26 cellular contexts compared by ENCODE assay signal in genomic region chr3:976021-976420, GRCh38.
"Had no signal": no experiment of that assay in that cellular context is flagged by ENCODE, and none has a peak within 500 bp of the region (broad histone marks: within the 10 kb centered on the region; RNA-seq: fewer than 3 reads in every experiment).

No MANE protein-coding gene starts in this region.

- H3K27ac ChIP-seq: colonic mucosa, gastroesophageal sphincter, parathyroid adenoma, psoas muscle, spleen, testis, tibial nerve, upper lobe of right lung, vagina had no signal

- H3K27me3 ChIP-seq: colonic mucosa, gastroesophageal sphincter, spleen, testis, tibial nerve, upper lobe of right lung, vagina had no signal

- H3K4me1 ChIP-seq: colonic mucosa, gastroesophageal sphincter, parathyroid adenoma, psoas muscle, spleen, testis, tibial nerve, upper lobe of right lung, vagina had no signal

- H3K4me3 ChIP-seq: colonic mucosa, gastroesophageal sphincter, lung, psoas muscle, spleen, testis, tibial nerve, upper lobe of right lung, vagina had no signal

- H3K27ac Mint-ChIP-seq: endodermal cell; naive thymus-derived CD4-positive, alpha-beta T cell; nephron progenitor cell; stimulated activated naive B cell treated with anti-CD40 and anti-IgM and Interleukin-4, amounts not matched to agents 10 μg/mL and 1 μg/mL and 100 μg/mL, for 72 hours; stimulated activated naive CD8-positive, alpha-beta T cell treated with anti-CD3 and anti-CD28 coated beads, Interleukin-15, amount 100 ng/mL, for 72 hours had no signal

- H3K9me3 ChIP-seq: colonic mucosa, psoas muscle, testis, upper lobe of right lung, vagina had no signal

- H3K36me3 Mint-ChIP-seq: naive thymus-derived CD4-positive, alpha-beta T cell; stimulated activated naive B cell treated with anti-CD40 and anti-IgM and Interleukin-4, amounts not matched to agents 10 μg/mL and 1 μg/mL and 100 μg/mL, for 72 hours had no signal

- DNase-seq: colonic mucosa; dermis blood vessel endothelial cell; effector CD4-positive, alpha-beta T cell; endodermal cell; erythroblast; kidney; left colon; left ventricle myocardium superior; mesendoderm; naive thymus-derived CD4-positive, alpha-beta T cell; nephron progenitor cell; psoas muscle; spleen; stimulated activated CD4-positive, alpha-beta T cell treated with anti-CD3 and anti-CD28 coated beads, Interleukin-15, amount 100 ng/mL, for 24 hours; stimulated activated CD4-positive, alpha-beta T cell treated with anti-CD3 and anti-CD28 coated beads, Interleukin-1b, Interleukin-23, amount 100 ng/mL, for 48 hours; stimulated activated CD4-positive, alpha-beta T cell treated with anti-CD3 and anti-CD28 coated beads, Interleukin-4, amount 100 ng/mL, for 4 hours; stimulated activated naive B cell treated with anti-CD40 and anti-IgM and Interleukin-4, amounts not matched to agents 10 μg/mL and 1 μg/mL and 100 μg/mL, for 72 hours; stimulated activated naive CD8-positive, alpha-beta T cell treated with anti-CD3 and anti-CD28 coated beads, Interleukin-15, amount 100 ng/mL, for 72 hours; testis; upper lobe of right lung had no signal

- H3K4me1 Mint-ChIP-seq: endodermal cell; naive thymus-derived CD4-positive, alpha-beta T cell; nephron progenitor cell; stimulated activated naive B cell treated with anti-CD40 and anti-IgM and Interleukin-4, amounts not matched to agents 10 μg/mL and 1 μg/mL and 100 μg/mL, for 72 hours; stimulated activated naive CD8-positive, alpha-beta T cell treated with anti-CD3 and anti-CD28 coated beads, Interleukin-15, amount 100 ng/mL, for 72 hours had no signal

- H3K4me3 Mint-ChIP-seq: endodermal cell; naive thymus-derived CD4-positive, alpha-beta T cell; nephron progenitor cell; stimulated activated naive B cell treated with anti-CD40 and anti-IgM and Interleukin-4, amounts not matched to agents 10 μg/mL and 1 μg/mL and 100 μg/mL, for 72 hours; stimulated activated naive CD8-positive, alpha-beta T cell treated with anti-CD3 and anti-CD28 coated beads, Interleukin-15, amount 100 ng/mL, for 72 hours had no signal

- H3K79me2 ChIP-seq: parathyroid adenoma had no signal

- H3K9ac ChIP-seq: parathyroid adenoma had no signal

- H3K36me3 ChIP-seq: colonic mucosa, gastroesophageal sphincter, spleen, tibial nerve, upper lobe of right lung, vagina had no signal

- H2AFZ ChIP-seq: parathyroid adenoma had no signal

- ATAC-seq: gastroesophageal sphincter; left colon; left ventricle myocardium superior; naive thymus-derived CD4-positive, alpha-beta T cell; psoas muscle; sciatic nerve; stimulated activated naive B cell treated with anti-CD40 and anti-IgM and Interleukin-4, amounts not matched to agents 10 μg/mL and 1 μg/mL and 100 μg/mL, for 72 hours; stimulated activated naive CD8-positive, alpha-beta T cell treated with anti-CD3 and anti-CD28 coated beads, Interleukin-15, amount 100 ng/mL, for 72 hours; upper lobe of right lung had no signal

- H3K27me3 Mint-ChIP-seq: naive thymus-derived CD4-positive, alpha-beta T cell; stimulated activated naive B cell treated with anti-CD40 and anti-IgM and Interleukin-4, amounts not matched to agents 10 μg/mL and 1 μg/mL and 100 μg/mL, for 72 hours; stimulated activated naive CD8-positive, alpha-beta T cell treated with anti-CD3 and anti-CD28 coated beads, Interleukin-15, amount 100 ng/mL, for 72 hours had no signal
